8 cellular contexts compared by ENCODE assay signal in genomic region chr5:74127377-74128338, GRCh38.
A peak's percentile ranks its signal among the peaks of the same experiment; 100 is the strongest.
DNase-seq lines count a peak whose midpoint lies in the region; ATAC-seq and TF ChIP-seq lines count a peak whose summit lies in the region.

No MANE protein-coding gene starts in this region.

- H2AFZ ChIP-seq in MM.1S (ENCODE audit: low read length) = no peak overlapping the region

- no peaks in the 10 kb centered on the region for H3K4me1 Mint-ChIP-seq in activated CD4-positive, alpha-beta memory T cell treated with anti-CD3 and anti-CD28 coated beads for 36 hours (ENCODE audit: low read depth)

- H3K36me3 ChIP-seq in MM.1S (replicated peaks; ENCODE audit: insufficient read depth, low read length) = no peaks in the 10 kb centered on the region

- TF ChIP-seq CTCF in epithelial cell of esophagus (IDR thresholded peaks at IDR 0.05; ENCODE audit: insufficient read depth, low read depth, low read length, missing control alignments) = peak; percentile 68
- no peak for TF ChIP-seq CTCF in MM.1S (IDR thresholded peaks at IDR 0.05; ENCODE audit: low read length)

- no peaks in the 10 kb centered on the region for H4K20me1 ChIP-seq in MM.1S (ENCODE audit: insufficient read depth, low read length)

- H3K27me3 ChIP-seq in MM.1S (replicated peaks; ENCODE audit: insufficient read depth, low read length) = no peaks in the 10 kb centered on the region

- ATAC-seq in HG02763 (IDR thresholded peaks at IDR 0.05; ENCODE audit: unreplicated experiment) = no peak

- H3K36me3 Mint-ChIP-seq in activated CD4-positive, alpha-beta memory T cell treated with anti-CD3 and anti-CD28 coated beads for 36 hours = no peaks in the 10 kb centered on the region

- no peak overlapping the region for H3K27ac ChIP-seq in MM.1S (ENCODE audit: low read length)

- CTCF ChIA-PET in activated CD4-positive, alpha-beta memory T cell treated with anti-CD3 and anti-CD28 coated beads for 36 hours (lab: Charles Lee) = no interaction called here

- H3K9me3 Mint-ChIP-seq in activated CD4-positive, alpha-beta memory T cell treated with anti-CD3 and anti-CD28 coated beads for 36 hours = no peaks in the 10 kb centered on the region

- H3K9me3 ChIP-seq in MM.1S (replicated peaks; ENCODE audit: insufficient read depth, low read length) = no peaks in the 10 kb centered on the region

- H3K9me2 ChIP-seq in MM.1S (replicated peaks; ENCODE audit: insufficient read depth, low read length) = no peaks in the 10 kb centered on the region

- POLR2A ChIA-PET in activated CD4-positive, alpha-beta memory T cell treated with anti-CD3 and anti-CD28 coated beads for 36 hours (lab: Charles Lee) = no interaction called here

- no peak overlapping the region for H3K4me3 Mint-ChIP-seq in activated CD4-positive, alpha-beta memory T cell treated with anti-CD3 and anti-CD28 coated beads for 36 hours

- no peak overlapping the region for H3K9ac ChIP-seq in MM.1S (ENCODE audit: low read length)

- H3K79me2 ChIP-seq in MM.1S (ENCODE audit: low read length) = no peaks in the 10 kb centered on the region

- H3K4me1 ChIP-seq in MM.1S (ENCODE audit: low read length) = no peaks in the 10 kb centered on the region

- no peak overlapping the region for H3K27ac Mint-ChIP-seq in activated CD4-positive, alpha-beta memory T cell treated with anti-CD3 and anti-CD28 coated beads for 36 hours

- DNase-seq in EL (peak; percentile 27), NCI-H345 (lab: John Stamatoyannopoulos, UW) (peak; percentile 44), epithelial cell of esophagus (ENCODE audit: low read depth) (peak; percentile 66), pons (ENCODE audit: low spot score) (peak; percentile 7), MM.1S (no peak), NAMALWA (ENCODE audit: low spot score) (no peak)
- DNase-seq in activated CD4-positive, alpha-beta memory T cell treated with anti-CD3 and anti-CD28 coated beads for 36 hours = no peak

- H3K27me3 Mint-ChIP-seq in activated CD4-positive, alpha-beta memory T cell treated with anti-CD3 and anti-CD28 coated beads for 36 hours = peaks cover 7% of the 10 kb centered on the region

- intact Hi-C loops in activated CD4-positive, alpha-beta memory T cell treated with anti-CD3 and anti-CD28 coated beads for 36 hours (cut with micrococcal nuclease) = no loop called here

- no peak overlapping the region for H3K4me2 ChIP-seq in MM.1S (ENCODE audit: low read depth, low read length)

- H3F3A ChIP-seq in MM.1S (ENCODE audit: insufficient read depth, low read length) = no peaks in the 10 kb centered on the region

- H3K4me3 ChIP-seq in epithelial cell of esophagus (ENCODE audit: low read length) (no peak overlapping the region), MM.1S (ENCODE audit: low read length) (no peak overlapping the region)

Comparison
In these comparisons a context has a peak if more than half of its experiments do, and no peak if none do; other contexts are left out.
1. DNase-seq: peak in EL (single experiment), NCI-H345 (single experiment), epithelial cell of esophagus (single experiment) and pons (single experiment); none in MM.1S (single experiment), NAMALWA (single experiment) and activated CD4-positive, alpha-beta memory T cell treated with anti-CD3 and anti-CD28 coated beads for 36 hours (single experiment).